1 cellular context compared by ENCODE assay signal in the genomic region with DNA sequence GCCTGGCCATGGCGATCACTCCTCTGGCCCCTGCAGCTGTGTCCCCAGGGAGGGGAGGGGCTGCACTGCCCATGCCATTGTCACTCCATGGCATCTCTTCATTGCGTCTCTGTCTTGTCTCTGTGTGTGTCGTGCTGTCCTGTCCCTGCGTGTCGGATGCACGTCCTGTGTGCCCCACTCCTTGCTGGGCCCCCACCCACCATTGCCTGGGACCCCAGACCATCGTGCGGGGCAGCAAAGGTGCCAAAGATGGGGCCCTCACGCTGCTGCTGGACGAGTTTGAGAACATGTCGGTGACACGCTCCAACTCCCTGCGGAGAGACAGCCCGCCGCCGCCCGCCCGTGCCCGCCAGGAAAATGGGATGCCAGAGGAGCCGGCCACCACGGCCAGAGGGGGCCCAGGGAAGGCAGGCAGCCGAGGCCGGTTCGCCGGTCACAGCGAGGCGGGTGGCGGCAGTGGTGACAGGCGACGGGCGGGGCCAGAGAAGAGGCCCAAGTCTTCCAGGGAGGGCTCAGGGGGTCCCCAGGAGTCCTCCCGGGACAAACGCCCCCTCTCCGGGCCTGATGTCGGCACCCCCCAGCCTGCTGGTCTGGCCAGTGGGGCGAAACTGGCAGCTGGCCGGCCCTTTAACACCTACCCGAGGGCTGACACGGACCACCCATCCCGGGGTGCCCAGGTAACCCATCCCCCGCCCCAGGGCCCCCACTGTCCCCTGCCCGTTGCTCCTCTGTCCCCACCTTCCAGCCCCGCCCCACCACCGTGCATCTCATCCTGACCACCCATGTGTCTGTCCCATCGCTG.
TF ChIP-seq lines count a peak whose summit lies in the region.

No MANE protein-coding gene starts in this region.

TF ChIP-seq in HepG2, 621 proteins besides CTCF, POLR2A, EP300 and RAD21 (continued from another document):
- TF ChIP-seq, protein P1, sequence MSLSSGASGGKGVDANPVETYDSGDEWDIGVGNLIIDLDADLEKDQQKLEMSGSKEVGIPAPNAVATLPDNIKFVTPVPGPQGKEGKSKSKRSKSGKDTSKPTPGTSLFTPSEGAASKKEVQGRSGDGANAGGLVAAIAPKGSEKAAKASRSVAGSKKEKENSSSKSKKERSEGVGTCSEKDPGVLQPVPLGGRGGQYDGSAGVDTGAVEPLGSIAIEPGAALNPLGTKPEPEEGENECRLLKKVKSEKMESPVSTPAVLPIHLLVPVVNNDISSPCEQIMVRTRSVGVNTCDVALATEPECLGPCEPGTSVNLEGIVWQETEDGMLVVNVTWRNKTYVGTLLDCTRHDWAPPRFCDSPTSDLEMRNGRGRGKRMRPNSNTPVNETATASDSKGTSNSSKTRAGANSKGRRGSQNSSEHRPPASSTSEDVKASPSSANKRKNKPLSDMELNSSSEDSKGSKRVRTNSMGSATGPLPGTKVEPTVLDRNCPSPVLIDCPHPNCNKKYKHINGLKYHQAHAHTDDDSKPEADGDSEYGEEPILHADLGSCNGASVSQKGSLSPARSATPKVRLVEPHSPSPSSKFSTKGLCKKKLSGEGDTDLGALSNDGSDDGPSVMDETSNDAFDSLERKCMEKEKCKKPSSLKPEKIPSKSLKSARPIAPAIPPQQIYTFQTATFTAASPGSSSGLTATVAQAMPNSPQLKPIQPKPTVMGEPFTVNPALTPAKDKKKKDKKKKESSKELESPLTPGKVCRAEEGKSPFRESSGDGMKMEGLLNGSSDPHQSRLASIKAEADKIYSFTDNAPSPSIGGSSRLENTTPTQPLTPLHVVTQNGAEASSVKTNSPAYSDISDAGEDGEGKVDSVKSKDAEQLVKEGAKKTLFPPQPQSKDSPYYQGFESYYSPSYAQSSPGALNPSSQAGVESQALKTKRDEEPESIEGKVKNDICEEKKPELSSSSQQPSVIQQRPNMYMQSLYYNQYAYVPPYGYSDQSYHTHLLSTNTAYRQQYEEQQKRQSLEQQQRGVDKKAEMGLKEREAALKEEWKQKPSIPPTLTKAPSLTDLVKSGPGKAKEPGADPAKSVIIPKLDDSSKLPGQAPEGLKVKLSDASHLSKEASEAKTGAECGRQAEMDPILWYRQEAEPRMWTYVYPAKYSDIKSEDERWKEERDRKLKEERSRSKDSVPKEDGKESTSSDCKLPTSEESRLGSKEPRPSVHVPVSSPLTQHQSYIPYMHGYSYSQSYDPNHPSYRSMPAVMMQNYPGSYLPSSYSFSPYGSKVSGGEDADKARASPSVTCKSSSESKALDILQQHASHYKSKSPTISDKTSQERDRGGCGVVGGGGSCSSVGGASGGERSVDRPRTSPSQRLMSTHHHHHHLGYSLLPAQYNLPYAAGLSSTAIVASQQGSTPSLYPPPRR (CRISPR knock-in tag; IDR thresholded peaks at IDR 0.05; ENCODE audit: borderline replicate concordance) = no peak
- TF ChIP-seq, protein P2, sequence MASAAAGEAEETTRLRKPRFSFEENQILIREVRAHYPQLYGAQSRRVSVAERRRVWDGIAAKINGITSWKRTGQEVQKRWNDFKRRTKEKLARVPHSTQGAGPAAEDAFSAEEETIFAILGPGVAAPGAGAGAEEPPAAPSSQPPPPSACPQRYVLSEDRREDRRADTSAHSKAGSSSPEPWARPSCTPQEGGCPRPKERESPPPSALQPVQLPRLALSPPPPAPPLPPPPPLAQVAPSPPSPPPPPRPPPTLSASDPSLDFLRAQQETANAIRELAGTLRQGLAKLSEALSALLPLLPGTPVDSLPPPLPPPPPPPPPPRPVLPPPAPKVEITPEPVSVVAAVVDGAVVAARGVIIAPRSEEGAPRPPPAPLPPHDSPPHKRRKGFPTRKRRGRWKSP (CRISPR knock-in tag; IDR thresholded peaks at IDR 0.05) = no peak
- TF ChIP-seq TEAD2 (CRISPR knock-in tag; IDR thresholded peaks at IDR 0.05) (no peak), SOX6 (IDR thresholded peaks at IDR 0.05) (no peak), SOX6 (CRISPR knock-in tag; IDR thresholded peaks at IDR 0.05) (no peak), ZNF3 (CRISPR knock-in tag; IDR thresholded peaks at IDR 0.05) (no peak), ZNF660 (CRISPR knock-in tag; IDR thresholded peaks at IDR 0.05; ENCODE audit: borderline replicate concordance, low read depth) (no peak), CREB1 (IDR thresholded peaks at IDR 0.05) (no peak), CREB1 (CRISPR knock-in tag; IDR thresholded peaks at IDR 0.05) (no peak)
